ENCODE assay signal across 8 cellular contexts in genomic region chr6:36599791-36600209, GRCh38.
DNase-seq lines count a peak whose midpoint lies in the region; ATAC-seq and TF ChIP-seq lines count a peak whose summit lies in the region.

No MANE protein-coding gene starts in this region.

- peaks cover 44% of the 10 kb centered on the region for H3K4me1 ChIP-seq in rectal smooth muscle tissue (ENCODE audit: control insufficient read depth, insufficient read depth, low read length)

- no peak for ATAC-seq in GM18909 (IDR thresholded peaks at IDR 0.05; ENCODE audit: poor library complexity, unreplicated experiment)
- no peak for ATAC-seq in HG03097 (IDR thresholded peaks at IDR 0.05; ENCODE audit: low FRiP score, unreplicated experiment)
- ATAC-seq in GM21619 (IDR thresholded peaks at IDR 0.05; ENCODE audit: unreplicated experiment): no peak

- H3K4me3 ChIP-seq in fibroblast of pulmonary artery (replicated peaks; ENCODE audit: low read depth, low read length) (peak overlapping the region; percentile 97), rectal smooth muscle tissue (ENCODE audit: low read length) (peak overlapping the region; percentile 17)

- peaks cover 60% of the 10 kb centered on the region for H3K36me3 ChIP-seq in rectal smooth muscle tissue (ENCODE audit: control insufficient read depth, insufficient read depth, low read length)

- no peak for TF ChIP-seq CTCF in fibroblast of pulmonary artery (IDR thresholded peaks at IDR 0.05; ENCODE audit: low read length, missing control alignments)

- H3K9ac ChIP-seq in rectal smooth muscle tissue (ENCODE audit: low read length): no peak overlapping the region

- DNase-seq in NCI-H82 (lab: John Stamatoyannopoulos, UW) (peak; percentile 36), NCI-H82 treated with DMSO at 0.1 percent for 48 hours (lab: John Stamatoyannopoulos, UW; ENCODE audit: unreplicated experiment) (no peak), activated T-helper 1 cell treated with Interleukin-2 at 50 U/mL for 16 hours (ENCODE audit: low read depth) (peak; percentile 45), fibroblast of pulmonary artery (ENCODE audit: low read depth) (peak; percentile 61)

- H3K27ac ChIP-seq in rectal smooth muscle tissue (ENCODE audit: low read depth, low read length): no peak overlapping the region

- no peaks in the 10 kb centered on the region for H3K27me3 ChIP-seq in rectal smooth muscle tissue (ENCODE audit: control insufficient read depth, insufficient read depth, low read length)
